ENCODE assay signal across 9 cellular contexts in genomic region chr1:154423303-154423987, GRCh38. TPM values are rescaled to one million over a fixed set of nuclear protein-coding genes. Genes with fewer than 3 reads are reported as not detected.
DNase-seq lines count a peak whose midpoint lies in the region; ATAC-seq, FAIRE-seq and TF ChIP-seq lines count a peak whose summit lies in the region.
"Had no signal": no experiment of that assay in that cellular context is flagged by ENCODE, and none has a peak within 500 bp of the region (broad histone marks: within the 10 kb centered on the region; RNA-seq: fewer than 3 reads in every experiment).

No MANE protein-coding gene starts in this region.

- no peaks in the 10 kb centered on the region; a peak in 1 of 7 replicates for H3K36me3 Mint-ChIP-seq in H9 (ENCODE audit: insufficient read depth in 1 of 3, low read depth in 3 of 3)

- no peaks in the 10 kb centered on the region; a peak in 1 of 5 replicates for H3K9me3 Mint-ChIP-seq in H9

- no peak overlapping the region for H4K5ac ChIP-seq in H9 (ENCODE audit: insufficient read length, low read depth, low read length)

- H4K91ac ChIP-seq in H9 (ENCODE audit: insufficient read length, low read depth, low read length) = no peak overlapping the region

- intact Hi-C loops in right cardiac atrium (cut with DNase I) (no loop called here), Right ventricle myocardium inferior (cut with DNase I) (no loop called here), mammary epithelial cell (cut with micrococcal nuclease) (no loop called here)

- H3K79me2 ChIP-seq in mammary epithelial cell (ENCODE audit: insufficient read depth, low read length) (peaks cover 27% of the 10 kb centered on the region), H9 (ENCODE audit: insufficient read depth, low read length) (no peaks in the 10 kb centered on the region)

- no TSS peak for BruUV-seq in mammary epithelial cell (replicated peaks; lab: Mats Ljungman, UMichigan)

- no peak for TF ChIP-seq CTCF in mammary epithelial cell (conservative IDR thresholded peaks at IDR 0.05 in 1 of 2, IDR thresholded peaks at IDR 0.05 in 1 of 2; ENCODE audit: extremely low read depth in 1 of 2, insufficient read depth in 1 of 2, low read depth in 1 of 2, low read length in 2 of 2)
- TF ChIP-seq CTCF in H9 (conservative IDR thresholded peaks at IDR 0.05) = no peak

- peak in 1 of 2 donors; percentile 9 for ATAC-seq in right cardiac atrium
- no peak for ATAC-seq in Right ventricle myocardium inferior
- ATAC-seq in GM21360 (IDR thresholded peaks at IDR 0.05; ENCODE audit: unreplicated experiment) = no peak
- ATAC-seq in GM18861 (IDR thresholded peaks at IDR 0.05; ENCODE audit: unreplicated experiment) = no peak

- dilution Hi-C loops in mammary epithelial cell (cut with HindIII; ENCODE audit: low sequenced_read_pairs) = no loop called here

- H3K27ac Mint-ChIP-seq in H9 = no peak overlapping the region

- no peaks in the 10 kb centered on the region for H4K20me1 ChIP-seq in mammary epithelial cell (ENCODE audit: insufficient read depth, low read length)
- H4K20me1 ChIP-seq in H9 (ENCODE audit: control insufficient read depth, insufficient read depth, insufficient read length) = no peaks in the 10 kb centered on the region

- no peaks in the 10 kb centered on the region for H3K79me1 ChIP-seq in H9 (ENCODE audit: insufficient read depth, low read depth, low read length, poor library complexity, severe bottlenecking)

- no peak overlapping the region for H2BK120ac ChIP-seq in H9 (ENCODE audit: low read depth, low read length, poor library complexity, severe bottlenecking)

- H3K27me3 ChIP-seq in right cardiac atrium (ENCODE audit: control insufficient read depth, insufficient read depth) (no peaks in the 10 kb centered on the region), mammary epithelial cell (ENCODE audit: insufficient read depth, low read length) (no peaks in the 10 kb centered on the region), H9 (ENCODE audit: insufficient read depth, low read length) (no peaks in the 10 kb centered on the region)
- H3K27me3 ChIP-seq: testis had no signal

- H3K9ac ChIP-seq in mammary epithelial cell (ENCODE audit: insufficient read depth, low read length) = peak overlapping the region; percentile 23
- H3K9ac ChIP-seq in H9 (ENCODE audit: extremely low read depth, insufficient read length, low read length) = no peak overlapping the region

- H3K4me1 Mint-ChIP-seq in H9 = peaks cover 25 to 27% of the 10 kb centered on the region in 2 experiments

- no peak overlapping the region for H3T11ph ChIP-seq in H9 (ENCODE audit: low read length)

- no peak overlapping the region for H2BK5ac ChIP-seq in H9 (ENCODE audit: insufficient read length, low read length)

- no peak overlapping the region for H3K23ac ChIP-seq in H9 (ENCODE audit: insufficient read length, low read depth, low read length)

- DNase-seq in right cardiac atrium (no peak), Right ventricle myocardium inferior (ENCODE audit: missing footprints) (no peak), mammary epithelial cell (peak; percentile 72), midbrain (lab: John Stamatoyannopoulos, UW) (peak; percentile 74), urothelium cell line (ENCODE audit: low spot score) (peak; percentile 40), H9 (no peak)
- DNase-seq: testis had no signal

- no peak overlapping the region for H3K14ac ChIP-seq in H9 (ENCODE audit: insufficient read depth, low read length)

- H3K4me1 ChIP-seq in right cardiac atrium (ENCODE audit: control insufficient read depth, insufficient read depth, low read length) (peaks cover 47% of the 10 kb centered on the region), mammary epithelial cell (ENCODE audit: insufficient read depth, low read length) (peaks cover 71% of the 10 kb centered on the region), H9 (ENCODE audit: insufficient read depth, low read length) (no peaks in the 10 kb centered on the region)

- no peak overlapping the region for H3K18ac ChIP-seq in H9 (ENCODE audit: insufficient read length, low read depth, low read length)

- no peak overlapping the region for H3K56ac ChIP-seq in H9 (ENCODE audit: insufficient read length, low read depth, low read length)

- 46% methylated on average over 5 of the region's 5 CpGs for WGBS in right cardiac atrium
- WGBS in mammary epithelial cell (ENCODE audit: low coverage, missing lambda C conversion rate) = 19% methylated on average over 3 of the region's 5 CpGs
- WGBS in H9 (ENCODE audit: extremely low coverage, insufficient read length, low lambda C conversion rate) = no CpG with 5 or more reads among the region's 5 CpGs

- no peak overlapping the region for H4K8ac ChIP-seq in H9 (replicated peaks; ENCODE audit: insufficient read length, low read depth, low read length)

- H3K27me3 Mint-ChIP-seq in H9 (ENCODE audit: low read depth) = no peaks in the 10 kb centered on the region; the same call in 1 of the 2 replicates

- no peak overlapping the region for H2AFZ ChIP-seq in mammary epithelial cell (ENCODE audit: low read depth, low read length)
- no peak overlapping the region for H2AFZ ChIP-seq in H9 (ENCODE audit: low read length)

- H3K4me3 Mint-ChIP-seq in H9 = no peak overlapping the region

- no peak overlapping the region for H2AK5ac ChIP-seq in H9 (ENCODE audit: insufficient read length, low read length)

- H3K4me3 ChIP-seq in right cardiac atrium (ENCODE audit: low read length) (no peak overlapping the region), mammary epithelial cell (replicated peaks in 1 of 3; ENCODE audit: insufficient read depth in 1 of 3, low read depth in 2 of 3, low read length in 3 of 3) (no peak overlapping the region)
- H3K4me3 ChIP-seq: testis had no signal

- no peak overlapping the region for H2BK20ac ChIP-seq in H9 (ENCODE audit: low read depth, low read length, poor library complexity, severe bottlenecking)

- H3K9me3 ChIP-seq in right cardiac atrium (ENCODE audit: control insufficient read depth, low read length) (no peaks in the 10 kb centered on the region), mammary epithelial cell (replicated peaks; ENCODE audit: insufficient read depth, low read length) (no peaks in the 10 kb centered on the region), H9 (ENCODE audit: control insufficient read depth, low read depth, low read length) (no peaks in the 10 kb centered on the region)
- H3K9me3 ChIP-seq: testis had no signal

- H2BK12ac ChIP-seq in H9 (ENCODE audit: insufficient read length, low read depth, low read length) = no peak overlapping the region

- peak overlapping the region; percentile 75 for H3K27ac ChIP-seq in right cardiac atrium (ENCODE audit: low read length)
- peak overlapping the region; percentile 30 for H3K27ac ChIP-seq in mammary epithelial cell (ENCODE audit: insufficient read depth, low read depth, low read length)
- no peak overlapping the region for H3K27ac ChIP-seq in H9 (ENCODE audit: insufficient read length, low read depth, low read length)
- H3K27ac ChIP-seq: testis had no signal

- H2BK15ac ChIP-seq in H9 (ENCODE audit: low read depth, low read length) = no peak overlapping the region

- H3K4ac ChIP-seq in H9 (ENCODE audit: low read depth, low read length) = no peak overlapping the region

- FAIRE-seq in urothelium cell line (lab: Jason Lieb, UNC) = no peak

- H3K23me2 ChIP-seq in H9 (ENCODE audit: insufficient read length, low read depth, low read length, poor library complexity, severe bottlenecking) = no peaks in the 10 kb centered on the region

- CTCF ChIA-PET in mammary epithelial cell (lab: Charles Lee; ENCODE audit: low non-redundant PET) = interaction anchor here (0.7 kb wide), 1 partner anchor 550 kb away, joined by 4 read pairs; no protein-coding TSS in a partner anchor

- H3K4me2 ChIP-seq in mammary epithelial cell (ENCODE audit: insufficient read depth, low read depth, low read length) = peak overlapping the region; percentile 54
- no peak overlapping the region for H3K4me2 ChIP-seq in H9 (ENCODE audit: insufficient read depth, insufficient read length, low read length)

- H3K36me3 ChIP-seq in mammary epithelial cell (ENCODE audit: insufficient read depth, low read length) = no peaks in the 10 kb centered on the region

- in situ Hi-C loops in mammary epithelial cell (cut with MboI; ENCODE audit: low sequenced_read_pairs in 2 of 2) = no loop called here

RNA-seq across cellular contexts. Expression of gene IL6R, which starts 18.3 kb away (rescaled TPM):
- total RNA-seq in right cardiac atrium (10 to 100 TPM in 3 of 4 donors, 1 to 10 TPM in 1; 8.9 to 13.2 (median 12.1) TPM), Right ventricle myocardium inferior (13.1 TPM), mammary epithelial cell (10 to 100 TPM; 11.4 to 28.7 TPM), H9 (2021) (1.7 and 2.8 TPM in 2 replicates)
- polyA plus RNA-seq in right cardiac atrium (5.7 TPM), mammary epithelial cell (25.0 TPM)
- 6.9 TPM for polyA minus RNA-seq in mammary epithelial cell

Comparison
In these comparisons a context has a peak if more than half of its experiments do, and no peak if none do; other contexts are left out.
1. DNase-seq: peak in mammary epithelial cell (single experiment), midbrain (single experiment) and urothelium cell line (single experiment); none in right cardiac atrium (0 of 3), Right ventricle myocardium inferior (single experiment) and H9 (single experiment).